In the genomic region with DNA sequence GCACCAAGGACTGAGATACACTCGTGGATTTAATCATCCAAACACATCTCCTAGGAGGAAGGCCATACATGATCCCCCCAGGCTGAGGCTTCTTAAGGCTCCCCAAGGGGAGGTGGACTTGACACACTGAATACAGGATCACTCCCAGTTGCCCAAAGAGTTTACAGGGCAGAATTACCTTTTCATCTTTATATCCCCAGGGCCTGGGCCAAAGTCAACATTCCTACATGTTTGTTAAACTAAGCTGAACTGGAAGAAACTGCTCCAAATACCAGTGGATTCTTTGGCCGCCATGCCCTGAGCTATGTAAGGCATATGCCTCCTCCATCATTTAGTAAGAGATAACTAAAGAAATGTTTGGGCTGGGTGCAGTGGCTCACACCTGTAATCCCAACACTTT, we compare ENCODE assay signal across 17 cellular contexts. TPM values are rescaled to one million over a fixed set of nuclear protein-coding genes. Genes with fewer than 3 reads are reported as not detected.
A peak's percentile ranks its signal among the peaks of the same experiment; 100 is the strongest.
DNase-seq lines count a peak whose midpoint lies in the region; ATAC-seq and TF ChIP-seq lines count a peak whose summit lies in the region.
"Had no signal": no experiment of that assay in that cellular context is flagged by ENCODE, and none has a peak within 500 bp of the region (broad histone marks: within the 10 kb centered on the region; RNA-seq: fewer than 3 reads in every experiment).

No MANE protein-coding gene starts in this region.

- ATAC-seq in CD4-positive, CD25-positive, alpha-beta regulatory T cell (ENCODE audit: low read depth in 2 of 2) = no peak
- no peak for ATAC-seq in activated CD8-positive, alpha-beta T cell treated with anti-CD3 and anti-CD28 coated beads, Interleukin-2, amount 10 ng/mL, durations not matched to agents 7 days and 5 days
- peak; percentile 27 for ATAC-seq in mucosa of descending colon
- ATAC-seq: HCT116 had no signal

- H3K9me3 ChIP-seq in CD4-positive, CD25-positive, alpha-beta regulatory T cell (ENCODE audit: control insufficient read depth in 2 of 2, low read length in 2 of 2) = no peaks in the 10 kb centered on the region
- H3K9me3 ChIP-seq in mucosa of descending colon = no peaks in the 10 kb centered on the region
- H3K9me3 ChIP-seq: left ventricle myocardium inferior, testis had no signal

- H3K27ac Mint-ChIP-seq in CD4-positive, CD25-positive, alpha-beta regulatory T cell = peak overlapping the region; percentile 73 to 97 (median 95)
- no peak overlapping the region for H3K27ac Mint-ChIP-seq in activated CD8-positive, alpha-beta T cell treated with anti-CD3 and anti-CD28 coated beads, Interleukin-2, amount 10 ng/mL, durations not matched to agents 7 days and 5 days

- peaks cover 41% of the 10 kb centered on the region for H3K4me1 ChIP-seq in CD4-positive, CD25-positive, alpha-beta regulatory T cell (ENCODE audit: control insufficient read depth, insufficient read depth, low read length, poor library complexity, severe bottlenecking)
- H3K4me1 ChIP-seq in mucosa of descending colon (ENCODE audit: low read depth) = no peaks in the 10 kb centered on the region

- POLR2A ChIA-PET in activated CD8-positive, alpha-beta T cell treated with anti-CD3 and anti-CD28 coated beads, Interleukin-2, amount 10 ng/mL, durations not matched to agents 7 days and 5 days (lab: Charles Lee) = no interaction called here

- no peaks in the 10 kb centered on the region for H3K36me3 Mint-ChIP-seq in CD4-positive, CD25-positive, alpha-beta regulatory T cell
- peaks cover 25% of the 10 kb centered on the region for H3K36me3 Mint-ChIP-seq in activated CD8-positive, alpha-beta T cell treated with anti-CD3 and anti-CD28 coated beads, Interleukin-2, amount 10 ng/mL, durations not matched to agents 7 days and 5 days (ENCODE audit: low read depth)

- no peaks in the 10 kb centered on the region for H3K27me3 Mint-ChIP-seq in CD4-positive, CD25-positive, alpha-beta regulatory T cell
- H3K27me3 Mint-ChIP-seq in activated CD8-positive, alpha-beta T cell treated with anti-CD3 and anti-CD28 coated beads, Interleukin-2, amount 10 ng/mL, durations not matched to agents 7 days and 5 days (ENCODE audit: low read depth) = no peaks in the 10 kb centered on the region

- H3K36me3 ChIP-seq in CD4-positive, CD25-positive, alpha-beta regulatory T cell (ENCODE audit: control insufficient read depth, insufficient read depth, low read length) = no peaks in the 10 kb centered on the region
- H3K36me3 ChIP-seq in mucosa of descending colon (ENCODE audit: low read depth) = no peaks in the 10 kb centered on the region
- H3K36me3 ChIP-seq: left ventricle myocardium inferior had no signal

- CTCF ChIA-PET in activated CD8-positive, alpha-beta T cell treated with anti-CD3 and anti-CD28 coated beads, Interleukin-2, amount 10 ng/mL, durations not matched to agents 7 days and 5 days (lab: Charles Lee) = no interaction called here

- H3K27me3 ChIP-seq in CD4-positive, CD25-positive, alpha-beta regulatory T cell (ENCODE audit: control insufficient read depth, insufficient read depth, low read length) = no peaks in the 10 kb centered on the region
- H3K27me3 ChIP-seq: testis had no signal

- intact Hi-C loops in mucosa of descending colon (cut with DNase I, micrococcal nuclease) = no loop called here

- H3K4me1 Mint-ChIP-seq in CD4-positive, CD25-positive, alpha-beta regulatory T cell = peaks cover 20 to 69% (median 47%) of the 10 kb centered on the region in 4 donors
- H3K4me1 Mint-ChIP-seq in activated CD8-positive, alpha-beta T cell treated with anti-CD3 and anti-CD28 coated beads, Interleukin-2, amount 10 ng/mL, durations not matched to agents 7 days and 5 days (ENCODE audit: low read depth) = peaks cover 72% of the 10 kb centered on the region

- no peak for TF ChIP-seq CTCF in mucosa of descending colon (IDR thresholded peaks at IDR 0.05)

- H3K4me3 ChIP-seq in CD4-positive, CD25-positive, alpha-beta regulatory T cell (ENCODE audit: low read depth, low read length) = no peak overlapping the region
- H3K4me3 ChIP-seq in GM08714 (ENCODE audit: low read length) (peak overlapping the region; percentile 46; the same call in 1 of the 2 replicates), mucosa of descending colon (no peak overlapping the region)
- H3K4me3 ChIP-seq: left ventricle myocardium inferior, testis had no signal

- peaks cover 0 to 2% (median 0%) of the 10 kb centered on the region in 7 donors for H3K9me3 Mint-ChIP-seq in CD4-positive, CD25-positive, alpha-beta regulatory T cell
- H3K9me3 Mint-ChIP-seq in activated CD8-positive, alpha-beta T cell treated with anti-CD3 and anti-CD28 coated beads, Interleukin-2, amount 10 ng/mL, durations not matched to agents 7 days and 5 days (ENCODE audit: insufficient read depth) = peaks cover 4% of the 10 kb centered on the region

- H3K4me3 Mint-ChIP-seq in CD4-positive, CD25-positive, alpha-beta regulatory T cell = no peak overlapping the region
- no peak overlapping the region for H3K4me3 Mint-ChIP-seq in activated CD8-positive, alpha-beta T cell treated with anti-CD3 and anti-CD28 coated beads, Interleukin-2, amount 10 ng/mL, durations not matched to agents 7 days and 5 days

- DNase-seq in CD4-positive, CD25-positive, alpha-beta regulatory T cell = no peak
- peak; percentile 16 for DNase-seq in activated CD8-positive, alpha-beta T cell treated with anti-CD3 and anti-CD28 coated beads, Interleukin-2, amount 10 ng/mL, durations not matched to agents 7 days and 5 days
- DNase-seq in mucosa of descending colon (peak in 1 of 3 donors; percentile 58), putamen (ENCODE audit: low spot score) (no peak), AG08396 (ENCODE audit: low spot score) (no peak)
- no peak for DNase-seq in activated CD4-positive, alpha-beta T cell treated with anti-CD3 and anti-CD28 coated beads, Interleukin-2, amount 50 U/mL, for 4 hours
- DNase-seq: activated naive CD4-positive, alpha-beta T cell; AML-193; DMS53; left ventricle myocardium inferior; NCI-H1694; stimulated activated CD4-positive, alpha-beta T cell treated with anti-CD3 and anti-CD28 coated beads, Interleukin-4, amount 100 ng/mL, for 24 hours; testis had no signal

- H3K27ac ChIP-seq in CD4-positive, CD25-positive, alpha-beta regulatory T cell (ENCODE audit: insufficient read depth, low read length, poor library complexity, severe bottlenecking) = no peak overlapping the region
- H3K27ac ChIP-seq: left ventricle myocardium inferior, testis had no signal

RNA-seq across cellular contexts. Expression of gene SERPINB1, which starts 22.2 kb away (rescaled TPM):
- 38.1 TPM for total RNA-seq in CD4-positive, CD25-positive, alpha-beta regulatory T cell
- 100 to 1,000 TPM; 100 to 116 (median 109) TPM for polyA plus RNA-seq in CD4-positive, CD25-positive, alpha-beta regulatory T cell
- 10 to 100 TPM; 55.1 to 57.1 TPM for total RNA-seq in activated CD8-positive, alpha-beta T cell treated with anti-CD3 and anti-CD28 coated beads, Interleukin-2, amount 10 ng/mL, durations not matched to agents 7 days and 5 days
- total RNA-seq in mucosa of descending colon = 100 to 1,000 TPM in 2 of 3 donors, 10 to 100 TPM in 1; 66.7 to 187 (median 132) TPM

RNA-seq across cellular contexts. Expression of gene SERPINB9, which starts 39.2 kb away (rescaled TPM):
- total RNA-seq in CD4-positive, CD25-positive, alpha-beta regulatory T cell = 48.1 TPM
- 10 to 100 TPM; 29.1 to 46.2 (median 37.1) TPM for polyA plus RNA-seq in CD4-positive, CD25-positive, alpha-beta regulatory T cell
- total RNA-seq in activated CD8-positive, alpha-beta T cell treated with anti-CD3 and anti-CD28 coated beads, Interleukin-2, amount 10 ng/mL, durations not matched to agents 7 days and 5 days = 10 to 100 TPM; 36.9 to 38.1 TPM
- total RNA-seq in mucosa of descending colon = 1 to 10 TPM; 3.7 to 6.4 (median 4.2) TPM
- total RNA-seq: HT1080, MCF 10A had no signal
